ENCODE assay signal across 8 cellular contexts in the genomic region with DNA sequence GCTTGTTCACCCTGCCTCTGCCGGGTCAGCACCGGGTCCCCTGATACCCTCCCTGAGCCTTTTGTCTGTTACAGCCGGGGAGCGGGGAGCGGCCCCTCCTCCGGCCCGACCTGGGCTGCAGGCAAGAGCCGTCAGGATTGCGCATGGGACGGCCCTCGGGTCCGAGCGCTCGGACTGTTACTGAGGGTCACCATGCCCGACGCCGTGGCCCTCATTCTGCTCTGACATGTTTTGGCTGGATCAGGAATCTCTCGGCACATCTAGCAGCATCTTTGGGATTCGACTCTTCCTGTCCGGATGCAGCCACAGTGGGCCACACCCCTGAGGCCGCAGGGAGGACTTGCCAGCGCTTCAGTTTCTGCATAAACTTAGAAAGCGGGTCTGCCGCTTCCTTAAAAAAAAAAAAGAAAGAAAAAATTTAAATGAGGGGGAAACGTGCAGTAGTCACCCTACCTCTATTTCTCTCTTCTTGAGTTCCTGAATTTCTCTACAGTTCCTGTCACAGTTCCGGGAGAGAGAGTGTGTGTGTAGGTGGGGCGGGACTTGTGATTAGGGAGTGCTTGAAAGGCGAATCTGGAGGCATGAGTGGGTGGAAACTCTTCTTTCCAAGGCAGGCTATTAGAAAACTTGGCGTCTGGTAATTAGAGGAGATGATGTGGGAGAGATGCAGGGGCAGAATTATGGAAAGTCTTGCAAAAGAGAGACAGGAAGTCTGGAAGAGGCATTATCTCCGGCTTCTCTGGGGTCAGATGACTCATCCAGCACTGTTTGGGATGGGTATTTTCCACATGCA. TPM values are rescaled to one million over a fixed set of nuclear protein-coding genes. Genes with fewer than 3 reads are reported as not detected.
DNase-seq lines count a peak whose midpoint lies in the region; ATAC-seq, FAIRE-seq and TF ChIP-seq lines count a peak whose summit lies in the region.

No MANE protein-coding gene starts in this region.

- no peaks in the 10 kb centered on the region for H3K9me1 ChIP-seq in K562 (ENCODE audit: control insufficient read depth, insufficient read depth, low read length)

- peak; percentile 0; the same call in 1 of the 2 replicates for TF ChIP-seq POLR2A in K562 (conservative IDR thresholded peaks at IDR 0.05)

- peak; percentile 22; the same call in 1 of the 2 replicates for TF ChIP-seq EP300 in K562 (IDR thresholded peaks at IDR 0.05; ENCODE audit: low read length)

- TF ChIP-seq RAD21 in K562 (CRISPR knock-in tag; conservative IDR thresholded peaks at IDR 0.05 in 1 of 2, IDR thresholded peaks at IDR 0.05 in 1 of 2) = no peak

- CTCF ChIA-PET in K562 (lab: Yijun Ruan, JAX; ENCODE audit: low intra/inter-chr PET ratio) = interaction anchor here (0.6 kb wide), 1 partner anchor 406 kb away, joined by 3 read pairs; no protein-coding TSS in a partner anchor

- H3K9ac ChIP-seq in K562 (ENCODE audit: insufficient read depth in 1 of 2, low read depth in 2 of 2, low read length in 2 of 2) = peak overlapping the region; percentile 80 to 97

- peaks cover 14 to 26% of the 10 kb centered on the region in 2 experiments; a peak in 4 of 5 replicates for H3K4me1 ChIP-seq in K562 (replicated peaks in 1 of 2; ENCODE audit: control insufficient read depth in 2 of 2, insufficient read depth in 2 of 2, low read length in 2 of 2)

- POLR2A ChIA-PET in K562 (lab: Yijun Ruan, JAX) = interaction anchor here (0.8 kb wide), 1 partner anchor 133 kb away, joined by 3 read pairs; no protein-coding TSS in a partner anchor

- no peaks in the 10 kb centered on the region for H3K9me3 ChIP-seq in K562 (replicated peaks; ENCODE audit: control insufficient read depth, insufficient read depth, low read depth, low read length)

- intact Hi-C loops in K562 (cut with micrococcal nuclease) = loop anchor here (5.0 kb wide), 1 partner anchor 51 kb away; no protein-coding TSS in a partner anchor

- in situ Hi-C loops in K562 (cut with MboI) = no loop called here

- H3K4me3 ChIP-seq in K562 = peak overlapping the region; percentile 64

- H3K79me2 ChIP-seq in K562 (ENCODE audit: control insufficient read depth, insufficient read depth, low read length) = peaks cover 34% of the 10 kb centered on the region

- peaks cover 12% of the 10 kb centered on the region; the same call in 1 of the 3 replicates for H3K36me3 ChIP-seq in K562 (ENCODE audit: control insufficient read depth, insufficient read depth, low read length)

- TSS peak; percentile 81 for BruUV-seq in K562 (replicated peaks; lab: Mats Ljungman, UMichigan)

- H4K20me1 ChIP-seq in K562 (replicated peaks; ENCODE audit: control insufficient read depth, insufficient read depth, low read length) = no peaks in the 10 kb centered on the region

- ATAC-seq in K562 = peak; percentile 4

- peak overlapping the region; percentile 82 for H3K4me2 ChIP-seq in K562 (ENCODE audit: insufficient read depth, low read length)

- TF ChIP-seq CTCF in K562 (IDR thresholded peaks at IDR 0.05 in 2 of 3, conservative IDR thresholded peaks at IDR 0.05 in 1 of 3; ENCODE audit: insufficient read depth in 2 of 3, low read depth in 1 of 3, low read length in 3 of 3) (no peak), GM20000 (IDR thresholded peaks at IDR 0.05; ENCODE audit: extremely low read depth, missing control alignments) (no peak)

- H3K27ac ChIP-seq in K562 (ENCODE audit: extremely low read depth, low read depth, low read length) = peak overlapping the region; percentile 91

- peak; percentile 20 to 22 for DNase-seq in activated CD4-positive, alpha-beta T cell treated with anti-CD3 and anti-CD28 coated beads for 4 hours
- no peak for DNase-seq in activated CD4-positive, alpha-beta T cell treated with anti-CD3 and anti-CD28 coated beads, Interleukin-2, amount 50 U/mL, for 1 hour
- DNase-seq in LHCN-M2 (ENCODE audit: low read depth) (peak; percentile 90), SKM-1 treated with dmso at 0.1 percent for 144 hours (lab: John Stamatoyannopoulos, UW; ENCODE audit: unreplicated experiment) (peak; percentile 74), K562 (ENCODE audit: extremely low read depth in 1 of 4, low spot score in 3 of 4) (peak; percentile 23 to 79 (median 32)), hypothalamus (lab: John Stamatoyannopoulos, UW) (peak in 30 of 51 donors; percentile 10 to 76 (median 40)), pulmonary artery endothelial cell (ENCODE audit: low read depth, low spot score) (peak; percentile 55), GM20000 (ENCODE audit: low spot score) (no peak)

- peak; percentile 88 for FAIRE-seq in K562 (lab: Jason Lieb, UNC)

- peak overlapping the region; percentile 84 for H2AFZ ChIP-seq in K562 (ENCODE audit: low read depth, low read length)

- no peaks in the 10 kb centered on the region for H3K27me3 ChIP-seq in K562 (ENCODE audit: control insufficient read depth in 2 of 2, insufficient read depth in 2 of 2, low read length in 2 of 2)

- 0% methylated on average over 27 of the region's 30 CpGs for WGBS in K562 (ENCODE audit: insufficient coverage, low coverage, missing lambda C conversion rate)

TF ChIP-seq in K562, 482 proteins besides CTCF, POLR2A, EP300 and RAD21 (continues in another document):
- no peak for TF ChIP-seq NFE2L1 (tag; IDR thresholded peaks at IDR 0.05; ENCODE audit: borderline replicate concordance, low read depth)
- no peak for TF ChIP-seq ZNF124 (CRISPR knock-in tag; IDR thresholded peaks at IDR 0.05)
- no peak for TF ChIP-seq SAFB2 (IDR thresholded peaks at IDR 0.05; ENCODE audit: borderline replicate concordance, low read depth, low read length, severe bottlenecking)
- TF ChIP-seq ERF (CRISPR knock-in tag; IDR thresholded peaks at IDR 0.05) = no peak

RNA-seq across cellular contexts. Expression of a gene that starts 1.0 kb away (rescaled TPM):
- total RNA-seq in LHCN-M2 (2014; rRNA removed) (27.4 and 31.6 TPM in 2 replicates), K562 (2014; rRNA removed) (5.7 and 6.8 TPM in 2 replicates), K562 (2014; rRNA removed; fragmentation: Illumina TruSeq; extraction: Trizol) (17.1 and 17.9 TPM in 2 replicates), K562 (2015; rRNA removed; fragmentation: Illumina TruSeq; extraction: Trizol) (11.5 and 12.3 TPM in 2 replicates), K562 (2021) (11.0 and 11.3 TPM in 2 replicates), pulmonary artery endothelial cell (30.2 and 42.8 TPM in 2 replicates)
- polyA plus RNA-seq in LHCN-M2 (2012) = 10.2 TPM
- total RNA-seq in K562 (2011; cell fraction: chromatin; rRNA removed; ENCODE audit: low replicate concordance) = 14.2 and 41.0 TPM in 2 replicates
- total RNA-seq in K562 (2011; cell fraction: nucleolus; rRNA removed) = 13.8 TPM in 2 replicates
- total RNA-seq in K562 (2011; cell fraction: nucleoplasm; rRNA removed) = 28.9 and 49.0 TPM in 2 replicates
- polyA plus RNA-seq in K562 (2011; rRNA removed) (11.5 and 17.1 TPM in 2 replicates), K562 (2014; fragmentation: Illumina TruSeq; extraction: Trizol) (12.6 and 14.4 TPM in 2 replicates), K562 (2014; fragmentation: Nextera tagmentation; extraction: Ambion mirVana) (1 to 10 TPM; 3.7 to 5.8 TPM), K562 (2014; rRNA removed) (7.6 and 9.5 TPM in 2 replicates)
- 4.0 and 20.9 TPM in 2 replicates for polyA plus RNA-seq in K562 (2011; cell fraction: cytosol; rRNA removed)
- polyA plus RNA-seq in K562 (2011; cell fraction: nucleus; rRNA removed) = 13.9 and 19.8 TPM in 2 replicates
- polyA plus RNA-seq in K562 (2012) = 14.0 and 14.2 TPM in 2 replicates
- polyA minus RNA-seq in K562 (2011; rRNA and poly(A)+ RNA removed) = 14.1 and 20.0 TPM in 2 replicates
- 14.9 and 19.5 TPM in 2 replicates for polyA minus RNA-seq in K562 (2011; cell fraction: cytosol; rRNA and poly(A)+ RNA removed)
- 8.6 and 14.1 TPM in 2 replicates for polyA minus RNA-seq in K562 (2011; cell fraction: nucleus; rRNA and poly(A)+ RNA removed)

Comparison
In these comparisons a context has a peak if more than half of its experiments do, and no peak if none do; other contexts are left out.
1. DNase-seq: peak in activated CD4-positive, alpha-beta T cell treated with anti-CD3 and anti-CD28 coated beads for 4 hours (2 of 2), LHCN-M2 (single experiment), SKM-1 treated with dmso at 0.1 percent for 144 hours (single experiment), K562 (4 of 4), hypothalamus (30 of 51) and pulmonary artery endothelial cell (single experiment); none in activated CD4-positive, alpha-beta T cell treated with anti-CD3 and anti-CD28 coated beads, Interleukin-2, amount 50 U/mL, for 1 hour (single experiment) and GM20000 (single experiment).